3 cellular contexts compared by ENCODE assay signal in genomic region chr7:23714579-23714978, GRCh38.
TF ChIP-seq lines count a peak whose summit lies in the region.

No MANE protein-coding gene starts in this region.

TF ChIP-seq in A549, 52 proteins besides CTCF, POLR2A, EP300 and RAD21:
- TF ChIP-seq MAFK (IDR thresholded peaks at IDR 0.05; ENCODE audit: partially characterized antibody) = peak; percentile 91
- TF ChIP-seq POLR2AphosphoS2 (conservative IDR thresholded peaks at IDR 0.05; ENCODE audit: low read length) = no peak
- TF ChIP-seq PHF8 (IDR thresholded peaks at IDR 0.05; ENCODE audit: borderline replicate concordance, low read depth) = no peak

TF ChIP-seq in IMR-90, 13 proteins besides CTCF, POLR2A, EP300 and RAD21:
- TF ChIP-seq CEBPB (IDR thresholded peaks at IDR 0.05; ENCODE audit: low read depth, low read length) = no peak
- no peak for TF ChIP-seq NFE2L2 (IDR thresholded peaks at IDR 0.05; ENCODE audit: low read depth, low read length)
- peak; percentile 88 for TF ChIP-seq MAFK (IDR thresholded peaks at IDR 0.05; ENCODE audit: low read depth, low read length)

TF ChIP-seq in K562, 482 proteins besides CTCF, POLR2A, EP300 and RAD21:
- TF ChIP-seq ZSCAN32 (CRISPR knock-in tag; IDR thresholded peaks at IDR 0.05) (no peak), ZNF316 (IDR thresholded peaks at IDR 0.05) (peak; percentile 91), MAFK (IDR thresholded peaks at IDR 0.05; ENCODE audit: low read length) (peak; percentile 44; the same call in 1 of the 2 replicates), HBP1 (CRISPR knock-in tag; IDR thresholded peaks at IDR 0.05) (no peak), MAFG (tag; conservative IDR thresholded peaks at IDR 0.05) (peak; percentile 59), MAFF (IDR thresholded peaks at IDR 0.05; ENCODE audit: low read length) (peak; percentile 63), C11orf30 (IDR thresholded peaks at IDR 0.05; ENCODE audit: low read depth) (peak; percentile 70)
